In the genomic region with DNA sequence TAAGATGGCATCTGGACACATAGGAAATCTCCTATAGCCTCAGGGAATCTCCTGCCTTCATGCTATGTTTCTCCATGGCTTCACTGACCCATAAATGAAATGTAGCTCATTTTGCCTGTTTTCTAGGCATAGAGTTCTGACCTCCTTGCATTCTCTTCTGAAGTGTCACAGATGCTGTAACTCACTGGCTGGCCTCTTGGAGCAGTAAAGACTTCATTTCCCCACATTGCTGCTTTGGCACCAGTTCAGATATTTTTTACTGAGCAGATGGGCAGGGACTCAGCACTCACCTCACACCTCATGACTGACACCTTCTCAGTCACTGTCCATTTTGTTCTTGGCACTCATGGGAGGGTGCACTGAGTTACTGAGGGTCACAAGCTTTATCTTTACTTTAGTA, we compare ENCODE assay signal across 8 cellular contexts.
A peak's percentile ranks its signal among the peaks of the same experiment; 100 is the strongest.
DNase-seq lines count a peak whose midpoint lies in the region; ATAC-seq, FAIRE-seq and TF ChIP-seq lines count a peak whose summit lies in the region.

No MANE protein-coding gene starts in this region.

- H3K36me3 ChIP-seq in MM.1S (replicated peaks; ENCODE audit: insufficient read depth, low read length) (no peaks in the 10 kb centered on the region), esophagus muscularis mucosa (no peaks in the 10 kb centered on the region), osteoblast (ENCODE audit: insufficient read depth, low read length) (no peaks in the 10 kb centered on the region)

- H3K9ac ChIP-seq in MM.1S (ENCODE audit: low read length): no peak overlapping the region

- no peak for DNase-seq in D721Med (ENCODE audit: insufficient read length, low spot score)
- peak; percentile 43 for DNase-seq in MM.1S
- peak; percentile 22 for DNase-seq in activated CD4-positive, alpha-beta T cell treated with anti-CD3 and anti-CD28 coated beads, Interleukin-2, amount 10 ng/mL, durations not matched to agents 7 days and 5 days
- DNase-seq in esophagus muscularis mucosa (ENCODE audit: extremely low spot score): no peak
- DNase-seq in osteoblast (ENCODE audit: insufficient read length, low spot score, missing footprints): no peak
- DNase-seq in T1000 (lab: John Stamatoyannopoulos, UW): no peak
- DNase-seq in midbrain (lab: John Stamatoyannopoulos, UW): no peak

- H3K4me3 ChIP-seq in MM.1S (ENCODE audit: low read length) (no peak overlapping the region), esophagus muscularis mucosa (no peak overlapping the region), osteoblast (ENCODE audit: insufficient read depth, low read length) (no peak overlapping the region)

- H3K9me3 ChIP-seq in MM.1S (replicated peaks; ENCODE audit: insufficient read depth, low read length) (no peaks in the 10 kb centered on the region), esophagus muscularis mucosa (no peaks in the 10 kb centered on the region), osteoblast (ENCODE audit: low read depth, low read length) (peaks cover 2% of the 10 kb centered on the region)

- peak; percentile 82 for FAIRE-seq in D721Med (lab: Jason Lieb, UNC)

- H3K4me2 ChIP-seq in MM.1S (ENCODE audit: low read depth, low read length) (no peak overlapping the region), osteoblast (ENCODE audit: insufficient read depth, low read length) (no peak overlapping the region)

- H3K27ac ChIP-seq in MM.1S (ENCODE audit: low read length) (no peak overlapping the region), esophagus muscularis mucosa (replicated peaks in 1 of 4) (no peak overlapping the region), osteoblast (ENCODE audit: low read depth, low read length) (no peak overlapping the region)

- H3K79me2 ChIP-seq in MM.1S (ENCODE audit: low read length): no peaks in the 10 kb centered on the region
- H3K79me2 ChIP-seq in osteoblast (ENCODE audit: insufficient read depth, low read length): no peaks in the 10 kb centered on the region

- no peaks in the 10 kb centered on the region for H3K27me3 Mint-ChIP-seq in activated CD4-positive, alpha-beta T cell treated with anti-CD3 and anti-CD28 coated beads, Interleukin-2, amount 10 ng/mL, durations not matched to agents 7 days and 5 days

- H4K20me1 ChIP-seq in MM.1S (ENCODE audit: insufficient read depth, low read length): no peaks in the 10 kb centered on the region
- H4K20me1 ChIP-seq in osteoblast (ENCODE audit: insufficient read depth, low read length): no peaks in the 10 kb centered on the region

- POLR2A ChIA-PET in activated CD4-positive, alpha-beta T cell treated with anti-CD3 and anti-CD28 coated beads, Interleukin-2, amount 10 ng/mL, durations not matched to agents 7 days and 5 days (lab: Charles Lee): no interaction called here

- H2AFZ ChIP-seq in MM.1S (ENCODE audit: low read length) (no peak overlapping the region), osteoblast (ENCODE audit: low read length) (peak overlapping the region; percentile 23)

- TF ChIP-seq POLR2A in esophagus muscularis mucosa (IDR thresholded peaks at IDR 0.05; ENCODE audit: low read depth): no peak

- H3K4me1 Mint-ChIP-seq in activated CD4-positive, alpha-beta T cell treated with anti-CD3 and anti-CD28 coated beads, Interleukin-2, amount 10 ng/mL, durations not matched to agents 7 days and 5 days: peaks cover 3% of the 10 kb centered on the region

- H3K4me3 Mint-ChIP-seq in activated CD4-positive, alpha-beta T cell treated with anti-CD3 and anti-CD28 coated beads, Interleukin-2, amount 10 ng/mL, durations not matched to agents 7 days and 5 days: no peak overlapping the region

- no peak for TF ChIP-seq EP300 in esophagus muscularis mucosa (IDR thresholded peaks at IDR 0.05)

- H3F3A ChIP-seq in MM.1S (ENCODE audit: insufficient read depth, low read length): no peaks in the 10 kb centered on the region

- no peak overlapping the region for H3K27ac Mint-ChIP-seq in activated CD4-positive, alpha-beta T cell treated with anti-CD3 and anti-CD28 coated beads, Interleukin-2, amount 10 ng/mL, durations not matched to agents 7 days and 5 days

- TF ChIP-seq CTCF in D721Med (IDR thresholded peaks at IDR 0.05; ENCODE audit: insufficient read depth, missing control alignments): peak; percentile 52
- peak; percentile 42 for TF ChIP-seq CTCF in MM.1S (IDR thresholded peaks at IDR 0.05; ENCODE audit: low read length)
- peak; percentile 16 to 51 (median 40) for TF ChIP-seq CTCF in esophagus muscularis mucosa (IDR thresholded peaks at IDR 0.05)
- TF ChIP-seq CTCF in osteoblast (IDR thresholded peaks at IDR 0.05; ENCODE audit: extremely low read depth, low read depth, low read length): peak; percentile 56

- no peaks in the 10 kb centered on the region for H3K4me1 ChIP-seq in MM.1S (ENCODE audit: low read length)
- peaks cover 4 to 17% (median 14%) of the 10 kb centered on the region in 4 donors for H3K4me1 ChIP-seq in esophagus muscularis mucosa
- H3K4me1 ChIP-seq in osteoblast (ENCODE audit: insufficient read depth, low read length): peaks cover 16% of the 10 kb centered on the region

- ATAC-seq in GM21526 (IDR thresholded peaks at IDR 0.05; ENCODE audit: low FRiP score, unreplicated experiment): peak; percentile 87

- intact Hi-C loops in esophagus muscularis mucosa (cut with DNase I): no loop called here

- CTCF ChIA-PET in activated CD4-positive, alpha-beta T cell treated with anti-CD3 and anti-CD28 coated beads, Interleukin-2, amount 10 ng/mL, durations not matched to agents 7 days and 5 days (lab: Charles Lee): interaction anchor here (0.9 to 2.9 kb wide), 5 partner anchors 12 to 138 kb away, joined by 3 to 10 read pairs (median 3); no protein-coding TSS in a partner anchor

- H3K36me3 Mint-ChIP-seq in activated CD4-positive, alpha-beta T cell treated with anti-CD3 and anti-CD28 coated beads, Interleukin-2, amount 10 ng/mL, durations not matched to agents 7 days and 5 days (ENCODE audit: low read depth): no peaks in the 10 kb centered on the region

- H3K9me3 Mint-ChIP-seq in activated CD4-positive, alpha-beta T cell treated with anti-CD3 and anti-CD28 coated beads, Interleukin-2, amount 10 ng/mL, durations not matched to agents 7 days and 5 days: peaks cover 14% of the 10 kb centered on the region

- no peaks in the 10 kb centered on the region for H3K27me3 ChIP-seq in MM.1S (replicated peaks; ENCODE audit: insufficient read depth, low read length)
- no peaks in the 10 kb centered on the region for H3K27me3 ChIP-seq in esophagus muscularis mucosa
- no peaks in the 10 kb centered on the region for H3K27me3 ChIP-seq in osteoblast (ENCODE audit: insufficient read depth, low read length)

- no peaks in the 10 kb centered on the region for H3K9me2 ChIP-seq in MM.1S (replicated peaks; ENCODE audit: insufficient read depth, low read length)

Comparison
In these comparisons a context has a peak if more than half of its experiments do, and no peak if none do; other contexts are left out.
1. DNase-seq: peak in MM.1S (single experiment) and activated CD4-positive, alpha-beta T cell treated with anti-CD3 and anti-CD28 coated beads, Interleukin-2, amount 10 ng/mL, durations not matched to agents 7 days and 5 days (single experiment); none in D721Med (single experiment), esophagus muscularis mucosa (single experiment), osteoblast (single experiment), T1000 (single experiment) and midbrain (single experiment).
2. Peak in every context shown above with its lines, with median percentiles within 50 percentile points of each other: CTCF ChIP-seq.